ENCODE assay signal across 1 cellular context in the genomic region with DNA sequence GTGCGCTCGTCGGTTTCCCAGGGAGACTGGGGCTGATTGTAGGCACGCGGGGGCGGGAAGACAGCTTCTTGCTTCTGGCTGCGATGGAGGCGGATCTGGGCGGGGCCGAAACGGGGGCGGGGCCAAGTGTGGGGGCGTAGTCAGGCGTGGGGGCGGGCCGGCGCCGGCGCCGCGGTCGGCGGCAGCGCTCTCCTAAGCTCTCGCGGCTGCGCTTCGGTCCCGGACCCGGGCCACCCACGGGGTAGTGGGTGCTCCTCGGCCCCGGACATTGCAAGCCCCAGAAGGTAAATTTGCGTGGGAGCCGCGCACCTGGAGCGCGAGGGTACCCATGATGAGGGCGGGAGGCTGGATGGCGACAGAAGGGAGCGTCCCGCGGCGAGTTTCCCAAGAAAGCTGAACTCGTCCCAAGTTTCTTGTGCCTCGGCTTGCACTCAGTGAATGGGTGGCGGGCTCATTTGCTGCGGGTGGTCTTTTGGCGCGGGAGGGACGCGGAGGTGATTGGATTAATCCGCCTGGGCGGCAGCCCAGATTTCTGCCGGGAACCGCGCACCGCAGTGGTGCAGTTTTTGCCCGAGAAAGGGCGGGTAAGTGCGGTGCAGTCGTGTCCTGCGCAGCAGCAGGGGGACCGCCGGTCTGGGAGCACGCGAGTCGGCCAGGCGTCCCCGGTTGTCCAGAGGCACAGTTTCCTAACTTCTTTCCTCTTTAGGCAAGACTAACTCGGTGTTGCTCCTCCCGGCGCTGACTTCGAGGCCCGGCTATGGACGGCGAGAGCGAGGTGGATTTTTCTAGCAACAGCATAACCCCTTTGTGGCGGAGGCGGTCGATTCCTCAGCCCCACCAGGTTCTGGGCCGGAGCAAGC.
TF ChIP-seq lines count a peak whose summit lies in the region.

A gene with protein sequence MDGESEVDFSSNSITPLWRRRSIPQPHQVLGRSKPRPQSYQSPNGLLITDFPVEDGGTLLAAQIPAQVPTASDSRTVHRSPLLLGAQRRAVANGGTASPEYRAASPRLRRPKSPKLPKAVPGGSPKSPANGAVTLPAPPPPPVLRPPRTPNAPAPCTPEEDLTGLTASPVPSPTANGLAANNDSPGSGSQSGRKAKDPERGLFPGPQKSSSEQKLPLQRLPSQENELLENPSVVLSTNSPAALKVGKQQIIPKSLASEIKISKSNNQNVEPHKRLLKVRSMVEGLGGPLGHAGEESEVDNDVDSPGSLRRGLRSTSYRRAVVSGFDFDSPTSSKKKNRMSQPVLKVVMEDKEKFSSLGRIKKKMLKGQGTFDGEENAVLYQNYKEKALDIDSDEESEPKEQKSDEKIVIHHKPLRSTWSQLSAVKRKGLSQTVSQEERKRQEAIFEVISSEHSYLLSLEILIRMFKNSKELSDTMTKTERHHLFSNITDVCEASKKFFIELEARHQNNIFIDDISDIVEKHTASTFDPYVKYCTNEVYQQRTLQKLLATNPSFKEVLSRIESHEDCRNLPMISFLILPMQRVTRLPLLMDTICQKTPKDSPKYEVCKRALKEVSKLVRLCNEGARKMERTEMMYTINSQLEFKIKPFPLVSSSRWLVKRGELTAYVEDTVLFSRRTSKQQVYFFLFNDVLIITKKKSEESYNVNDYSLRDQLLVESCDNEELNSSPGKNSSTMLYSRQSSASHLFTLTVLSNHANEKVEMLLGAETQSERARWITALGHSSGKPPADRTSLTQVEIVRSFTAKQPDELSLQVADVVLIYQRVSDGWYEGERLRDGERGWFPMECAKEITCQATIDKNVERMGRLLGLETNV (plus strand): TSS at position 155 of the 860 bp plus-strand sequence. CDS start 603 bp downstream, at position 758.

TF ChIP-seq in HepG2, 621 proteins besides CTCF, POLR2A, EP300 and RAD21 (continued from another document and continues in another):
- TF ChIP-seq, protein P1, sequence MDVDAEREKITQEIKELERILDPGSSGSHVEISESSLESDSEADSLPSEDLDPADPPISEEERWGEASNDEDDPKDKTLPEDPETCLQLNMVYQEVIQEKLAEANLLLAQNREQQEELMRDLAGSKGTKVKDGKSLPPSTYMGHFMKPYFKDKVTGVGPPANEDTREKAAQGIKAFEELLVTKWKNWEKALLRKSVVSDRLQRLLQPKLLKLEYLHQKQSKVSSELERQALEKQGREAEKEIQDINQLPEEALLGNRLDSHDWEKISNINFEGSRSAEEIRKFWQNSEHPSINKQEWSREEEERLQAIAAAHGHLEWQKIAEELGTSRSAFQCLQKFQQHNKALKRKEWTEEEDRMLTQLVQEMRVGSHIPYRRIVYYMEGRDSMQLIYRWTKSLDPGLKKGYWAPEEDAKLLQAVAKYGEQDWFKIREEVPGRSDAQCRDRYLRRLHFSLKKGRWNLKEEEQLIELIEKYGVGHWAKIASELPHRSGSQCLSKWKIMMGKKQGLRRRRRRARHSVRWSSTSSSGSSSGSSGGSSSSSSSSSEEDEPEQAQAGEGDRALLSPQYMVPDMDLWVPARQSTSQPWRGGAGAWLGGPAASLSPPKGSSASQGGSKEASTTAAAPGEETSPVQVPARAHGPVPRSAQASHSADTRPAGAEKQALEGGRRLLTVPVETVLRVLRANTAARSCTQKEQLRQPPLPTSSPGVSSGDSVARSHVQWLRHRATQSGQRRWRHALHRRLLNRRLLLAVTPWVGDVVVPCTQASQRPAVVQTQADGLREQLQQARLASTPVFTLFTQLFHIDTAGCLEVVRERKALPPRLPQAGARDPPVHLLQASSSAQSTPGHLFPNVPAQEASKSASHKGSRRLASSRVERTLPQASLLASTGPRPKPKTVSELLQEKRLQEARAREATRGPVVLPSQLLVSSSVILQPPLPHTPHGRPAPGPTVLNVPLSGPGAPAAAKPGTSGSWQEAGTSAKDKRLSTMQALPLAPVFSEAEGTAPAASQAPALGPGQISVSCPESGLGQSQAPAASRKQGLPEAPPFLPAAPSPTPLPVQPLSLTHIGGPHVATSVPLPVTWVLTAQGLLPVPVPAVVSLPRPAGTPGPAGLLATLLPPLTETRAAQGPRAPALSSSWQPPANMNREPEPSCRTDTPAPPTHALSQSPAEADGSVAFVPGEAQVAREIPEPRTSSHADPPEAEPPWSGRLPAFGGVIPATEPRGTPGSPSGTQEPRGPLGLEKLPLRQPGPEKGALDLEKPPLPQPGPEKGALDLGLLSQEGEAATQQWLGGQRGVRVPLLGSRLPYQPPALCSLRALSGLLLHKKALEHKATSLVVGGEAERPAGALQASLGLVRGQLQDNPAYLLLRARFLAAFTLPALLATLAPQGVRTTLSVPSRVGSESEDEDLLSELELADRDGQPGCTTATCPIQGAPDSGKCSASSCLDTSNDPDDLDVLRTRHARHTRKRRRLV (CRISPR knock-in tag; IDR thresholded peaks at IDR 0.05) = no peak
- TF ChIP-seq ARHGAP35 (CRISPR knock-in tag; IDR thresholded peaks at IDR 0.05; ENCODE audit: borderline replicate concordance) (no peak), ZNF670 (CRISPR knock-in tag; IDR thresholded peaks at IDR 0.05; ENCODE audit: borderline replicate concordance) (no peak), ZBTB21 (CRISPR knock-in tag; IDR thresholded peaks at IDR 0.05) (no peak), BHLHE40 (IDR thresholded peaks at IDR 0.05; ENCODE audit: low read length) (no peak), POLR2AphosphoS5 (IDR thresholded peaks at IDR 0.05; ENCODE audit: low read depth, low read length) (0 out of 2 replicates have a peak, but pooled peaks have one; percentile 26), KAT2B (IDR thresholded peaks at IDR 0.05; ENCODE audit: borderline replicate concordance, low read depth, low read length) (no peak), SNAI1 (CRISPR knock-in tag; IDR thresholded peaks at IDR 0.05; ENCODE audit: borderline replicate concordance) (no peak), ZNF546 (CRISPR knock-in tag; conservative IDR thresholded peaks at IDR 0.05) (0 out of 2 replicates have a peak, but pooled peaks have one; percentile 30), NFE2 (CRISPR knock-in tag; IDR thresholded peaks at IDR 0.05) (no peak), WIZ (CRISPR knock-in tag; IDR thresholded peaks at IDR 0.05) (no peak), ZNF333 (CRISPR knock-in tag; IDR thresholded peaks at IDR 0.05; ENCODE audit: borderline replicate concordance) (no peak), JDP2 (CRISPR knock-in tag; IDR thresholded peaks at IDR 0.05; ENCODE audit: borderline replicate concordance) (no peak), KDM1A (CRISPR knock-in tag; IDR thresholded peaks at IDR 0.05) (no peak), CREB1 (IDR thresholded peaks at IDR 0.05) (no peak), CREB1 (CRISPR knock-in tag; IDR thresholded peaks at IDR 0.05) (no peak), ZNF816 (CRISPR knock-in tag; IDR thresholded peaks at IDR 0.05; ENCODE audit: borderline replicate concordance) (no peak), ZNF382 (CRISPR knock-in tag; IDR thresholded peaks at IDR 0.05; ENCODE audit: borderline replicate concordance) (no peak), ZNF788 (CRISPR knock-in tag; IDR thresholded peaks at IDR 0.05; ENCODE audit: borderline replicate concordance) (0 out of 2 replicates have a peak, but pooled peaks have one; percentile 67), POGZ (CRISPR knock-in tag; IDR thresholded peaks at IDR 0.05) (no peak), TCF12 (IDR thresholded peaks at IDR 0.05) (no peak), TCF12 (CRISPR knock-in tag; IDR thresholded peaks at IDR 0.05) (no peak), KMT2A (CRISPR knock-in tag; IDR thresholded peaks at IDR 0.05) (no peak)
- TF ChIP-seq, protein P2, sequence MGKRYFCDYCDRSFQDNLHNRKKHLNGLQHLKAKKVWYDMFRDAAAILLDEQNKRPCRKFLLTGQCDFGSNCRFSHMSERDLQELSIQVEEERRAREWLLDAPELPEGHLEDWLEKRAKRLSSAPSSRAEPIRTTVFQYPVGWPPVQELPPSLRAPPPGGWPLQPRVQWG (CRISPR knock-in tag; IDR thresholded peaks at IDR 0.05; ENCODE audit: borderline replicate concordance, low read depth) = no peak
- TF ChIP-seq, protein P3, sequence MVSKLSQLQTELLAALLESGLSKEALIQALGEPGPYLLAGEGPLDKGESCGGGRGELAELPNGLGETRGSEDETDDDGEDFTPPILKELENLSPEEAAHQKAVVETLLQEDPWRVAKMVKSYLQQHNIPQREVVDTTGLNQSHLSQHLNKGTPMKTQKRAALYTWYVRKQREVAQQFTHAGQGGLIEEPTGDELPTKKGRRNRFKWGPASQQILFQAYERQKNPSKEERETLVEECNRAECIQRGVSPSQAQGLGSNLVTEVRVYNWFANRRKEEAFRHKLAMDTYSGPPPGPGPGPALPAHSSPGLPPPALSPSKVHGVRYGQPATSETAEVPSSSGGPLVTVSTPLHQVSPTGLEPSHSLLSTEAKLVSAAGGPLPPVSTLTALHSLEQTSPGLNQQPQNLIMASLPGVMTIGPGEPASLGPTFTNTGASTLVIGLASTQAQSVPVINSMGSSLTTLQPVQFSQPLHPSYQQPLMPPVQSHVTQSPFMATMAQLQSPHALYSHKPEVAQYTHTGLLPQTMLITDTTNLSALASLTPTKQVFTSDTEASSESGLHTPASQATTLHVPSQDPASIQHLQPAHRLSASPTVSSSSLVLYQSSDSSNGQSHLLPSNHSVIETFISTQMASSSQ (IDR thresholded peaks at IDR 0.05; ENCODE audit: low read depth) = no peak
- TF ChIP-seq, protein P3 (CRISPR knock-in tag; IDR thresholded peaks at IDR 0.05; ENCODE audit: borderline replicate concordance) = 0 out of 2 replicates have a peak, but pooled peaks have one; percentile 53
- TF ChIP-seq, protein P4, sequence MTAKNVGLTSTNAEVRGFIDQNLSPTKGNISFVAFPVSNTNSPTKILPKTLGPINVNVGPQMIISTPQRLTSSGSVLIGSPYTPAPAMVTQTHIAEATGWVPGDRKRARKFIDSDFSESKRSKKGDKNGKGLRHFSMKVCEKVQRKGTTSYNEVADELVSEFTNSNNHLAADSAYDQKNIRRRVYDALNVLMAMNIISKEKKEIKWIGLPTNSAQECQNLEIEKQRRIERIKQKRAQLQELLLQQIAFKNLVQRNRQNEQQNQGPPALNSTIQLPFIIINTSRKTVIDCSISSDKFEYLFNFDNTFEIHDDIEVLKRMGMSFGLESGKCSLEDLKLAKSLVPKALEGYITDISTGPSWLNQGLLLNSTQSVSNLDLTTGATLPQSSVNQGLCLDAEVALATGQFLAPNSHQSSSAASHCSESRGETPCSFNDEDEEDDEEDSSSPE (CRISPR knock-in tag; IDR thresholded peaks at IDR 0.05) = peak; percentile 18; the same call in 1 of the 2 replicates
- TF ChIP-seq, protein P5, sequence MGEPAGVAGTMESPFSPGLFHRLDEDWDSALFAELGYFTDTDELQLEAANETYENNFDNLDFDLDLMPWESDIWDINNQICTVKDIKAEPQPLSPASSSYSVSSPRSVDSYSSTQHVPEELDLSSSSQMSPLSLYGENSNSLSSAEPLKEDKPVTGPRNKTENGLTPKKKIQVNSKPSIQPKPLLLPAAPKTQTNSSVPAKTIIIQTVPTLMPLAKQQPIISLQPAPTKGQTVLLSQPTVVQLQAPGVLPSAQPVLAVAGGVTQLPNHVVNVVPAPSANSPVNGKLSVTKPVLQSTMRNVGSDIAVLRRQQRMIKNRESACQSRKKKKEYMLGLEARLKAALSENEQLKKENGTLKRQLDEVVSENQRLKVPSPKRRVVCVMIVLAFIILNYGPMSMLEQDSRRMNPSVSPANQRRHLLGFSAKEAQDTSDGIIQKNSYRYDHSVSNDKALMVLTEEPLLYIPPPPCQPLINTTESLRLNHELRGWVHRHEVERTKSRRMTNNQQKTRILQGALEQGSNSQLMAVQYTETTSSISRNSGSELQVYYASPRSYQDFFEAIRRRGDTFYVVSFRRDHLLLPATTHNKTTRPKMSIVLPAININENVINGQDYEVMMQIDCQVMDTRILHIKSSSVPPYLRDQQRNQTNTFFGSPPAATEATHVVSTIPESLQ (CRISPR knock-in tag; conservative IDR thresholded peaks at IDR 0.05) = no peak
- TF ChIP-seq, protein P6, sequence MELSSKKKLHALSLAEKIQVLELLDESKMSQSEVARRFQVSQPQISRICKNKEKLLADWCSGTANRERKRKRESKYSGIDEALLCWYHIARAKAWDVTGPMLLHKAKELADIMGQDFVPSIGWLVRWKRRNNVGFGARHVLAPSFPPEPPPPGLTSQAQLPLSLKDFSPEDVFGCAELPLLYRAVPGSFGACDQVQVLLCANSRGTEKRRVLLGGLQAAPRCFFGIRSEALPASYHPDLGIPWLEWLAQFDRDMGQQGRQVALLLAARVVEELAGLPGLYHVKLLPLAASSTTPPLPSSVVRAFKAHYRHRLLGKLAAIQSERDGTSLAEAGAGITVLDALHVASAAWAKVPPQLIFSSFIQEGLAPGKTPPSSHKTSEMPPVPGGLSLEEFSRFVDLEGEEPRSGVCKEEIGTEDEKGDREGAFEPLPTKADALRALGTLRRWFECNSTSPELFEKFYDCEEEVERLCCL (CRISPR knock-in tag; IDR thresholded peaks at IDR 0.05; ENCODE audit: borderline replicate concordance) = no peak
- TF ChIP-seq, protein P7, sequence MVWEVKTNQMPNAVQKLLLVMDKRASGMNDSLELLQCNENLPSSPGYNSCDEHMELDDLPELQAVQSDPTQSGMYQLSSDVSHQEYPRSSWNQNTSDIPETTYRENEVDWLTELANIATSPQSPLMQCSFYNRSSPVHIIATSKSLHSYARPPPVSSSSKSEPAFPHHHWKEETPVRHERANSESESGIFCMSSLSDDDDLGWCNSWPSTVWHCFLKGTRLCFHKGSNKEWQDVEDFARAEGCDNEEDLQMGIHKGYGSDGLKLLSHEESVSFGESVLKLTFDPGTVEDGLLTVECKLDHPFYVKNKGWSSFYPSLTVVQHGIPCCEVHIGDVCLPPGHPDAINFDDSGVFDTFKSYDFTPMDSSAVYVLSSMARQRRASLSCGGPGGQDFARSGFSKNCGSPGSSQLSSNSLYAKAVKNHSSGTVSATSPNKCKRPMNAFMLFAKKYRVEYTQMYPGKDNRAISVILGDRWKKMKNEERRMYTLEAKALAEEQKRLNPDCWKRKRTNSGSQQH (CRISPR knock-in tag; IDR thresholded peaks at IDR 0.05; ENCODE audit: low read depth) = 0 out of 2 replicates have a peak, but pooled peaks have one; percentile 53
- TF ChIP-seq, protein P8, sequence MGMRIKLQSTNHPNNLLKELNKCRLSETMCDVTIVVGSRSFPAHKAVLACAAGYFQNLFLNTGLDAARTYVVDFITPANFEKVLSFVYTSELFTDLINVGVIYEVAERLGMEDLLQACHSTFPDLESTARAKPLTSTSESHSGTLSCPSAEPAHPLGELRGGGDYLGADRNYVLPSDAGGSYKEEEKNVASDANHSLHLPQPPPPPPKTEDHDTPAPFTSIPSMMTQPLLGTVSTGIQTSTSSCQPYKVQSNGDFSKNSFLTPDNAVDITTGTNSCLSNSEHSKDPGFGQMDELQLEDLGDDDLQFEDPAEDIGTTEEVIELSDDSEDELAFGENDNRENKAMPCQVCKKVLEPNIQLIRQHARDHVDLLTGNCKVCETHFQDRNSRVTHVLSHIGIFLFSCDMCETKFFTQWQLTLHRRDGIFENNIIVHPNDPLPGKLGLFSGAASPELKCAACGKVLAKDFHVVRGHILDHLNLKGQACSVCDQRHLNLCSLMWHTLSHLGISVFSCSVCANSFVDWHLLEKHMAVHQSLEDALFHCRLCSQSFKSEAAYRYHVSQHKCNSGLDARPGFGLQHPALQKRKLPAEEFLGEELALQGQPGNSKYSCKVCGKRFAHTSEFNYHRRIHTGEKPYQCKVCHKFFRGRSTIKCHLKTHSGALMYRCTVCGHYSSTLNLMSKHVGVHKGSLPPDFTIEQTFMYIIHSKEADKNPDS (CRISPR knock-in tag; IDR thresholded peaks at IDR 0.05) = 0 out of 2 replicates have a peak, but pooled peaks have one; percentile 19
